Comparison of ENCODE assay signal across 11 cellular contexts in genomic region chr15:30984542-30984941, GRCh38. TPM values are rescaled to one million over a fixed set of nuclear protein-coding genes. Genes with fewer than 3 reads are reported as not detected.
DNase-seq lines count a peak whose midpoint lies in the region; ATAC-seq, FAIRE-seq and TF ChIP-seq lines count a peak whose summit lies in the region.
"Had no signal": no experiment of that assay in that cellular context is flagged by ENCODE, and none has a peak within 500 bp of the region (broad histone marks: within the 10 kb centered on the region; RNA-seq: fewer than 3 reads in every experiment).

No MANE protein-coding gene starts in this region.

- H3K9me3 Mint-ChIP-seq in CD8-positive, alpha-beta memory T cell, result no peaks in the 10 kb centered on the region
- H3K9me3 Mint-ChIP-seq: activated CD4-positive, alpha-beta T cell treated with anti-CD3 and anti-CD28 coated beads, Interleukin-2, amount 10 ng/mL, durations not matched to agents 24 days and 14 days had no signal

- no peak overlapping the region for H4K91ac ChIP-seq in trophoblast cell (ENCODE audit: low read depth, low read length)

- no peak for TF ChIP-seq POLR2A in endothelial cell of umbilical vein (IDR thresholded peaks at IDR 0.05; ENCODE audit: low read depth, low read length)

- no peaks in the 10 kb centered on the region for H3K9me1 ChIP-seq in endothelial cell of umbilical vein (replicated peaks; ENCODE audit: control insufficient read depth, extremely low read depth, insufficient read depth, low read length)

- no peak overlapping the region for H3K14ac ChIP-seq in trophoblast cell (ENCODE audit: low read length)

- no peak for FAIRE-seq in endothelial cell of umbilical vein (lab: Jason Lieb, UNC)
- FAIRE-seq: bronchial epithelial cell had no signal

- dilution Hi-C loops in endothelial cell of umbilical vein (cut with MboI; ENCODE audit: extremely low pct_ligation_motif_present, low sequenced_read_pairs), result no loop called here

- H2BK120ac ChIP-seq in trophoblast cell (ENCODE audit: insufficient read depth, low read length, poor library complexity), result no peak overlapping the region

- no peak overlapping the region for H4K8ac ChIP-seq in trophoblast cell (ENCODE audit: low read depth, low read length)

- POLR2A ChIA-PET in CD8-positive, alpha-beta memory T cell (lab: Charles Lee), result interaction anchor here (0.5 kb wide), 1 partner anchor 40 kb away, joined by 4 read pairs; no protein-coding TSS in a partner anchor
- POLR2A ChIA-PET in endothelial cell of umbilical vein (lab: Charles Lee), result interaction anchor here (0.7 to 1.5 kb wide), 4 partner anchors 11 to 144 kb away, joined by 3 to 4 read pairs (median 4); no protein-coding TSS in a partner anchor

- H3K27ac ChIP-seq in CD8-positive, alpha-beta memory T cell (ENCODE audit: low read depth, low read length), result no peak overlapping the region
- no peak overlapping the region for H3K27ac ChIP-seq in endothelial cell of umbilical vein (ENCODE audit: insufficient read depth, low read depth, low read length)
- H3K27ac ChIP-seq in trophoblast cell (ENCODE audit: low read depth, low read length), result no peak overlapping the region

- no peak overlapping the region for H3K9ac ChIP-seq in endothelial cell of umbilical vein (replicated peaks; ENCODE audit: extremely low read depth, insufficient read depth, low read length)
- H3K9ac ChIP-seq in trophoblast cell (ENCODE audit: low read length), result no peak overlapping the region

- intact Hi-C loops in endothelial cell of umbilical vein (cut with micrococcal nuclease), result loop anchor here (2.0 kb wide), 1 partner anchor 26 kb away; no protein-coding TSS in a partner anchor

- ATAC-seq in GM18502 (IDR thresholded peaks at IDR 0.05; ENCODE audit: poor library complexity, unreplicated experiment), result no peak
- no peak for ATAC-seq in GM21390 (IDR thresholded peaks at IDR 0.05; ENCODE audit: unreplicated experiment)

- TF ChIP-seq CTCF in LNCaP clone FGC (IDR thresholded peaks at IDR 0.05; ENCODE audit: control insufficient read depth, extremely low read depth, insufficient read depth) (no peak), endothelial cell of umbilical vein (IDR thresholded peaks at IDR 0.05; ENCODE audit: extremely low read depth in 1 of 2, insufficient read depth in 1 of 2, low read depth in 1 of 2, low read length in 2 of 2) (no peak)

- CTCF ChIA-PET in CD8-positive, alpha-beta memory T cell (lab: Charles Lee), result interaction anchor here (1.0 kb wide), 1 partner anchor 22 kb away, joined by 3 read pairs; no protein-coding TSS in a partner anchor
- CTCF ChIA-PET in endothelial cell of umbilical vein (lab: Charles Lee), result interaction anchor here (1.0 to 13.6 kb wide), 8 partner anchors 10 to 144 kb away, joined by 3 to 175 read pairs (median 4); no protein-coding TSS in a partner anchor

- H4K20me1 ChIP-seq in endothelial cell of umbilical vein (replicated peaks; ENCODE audit: control insufficient read depth, extremely low read depth, insufficient read depth, low read length), result peaks cover 3% of the 10 kb centered on the region

- no peak overlapping the region for H3K23ac ChIP-seq in trophoblast cell (ENCODE audit: low read length)

- H3K4me3 ChIP-seq in CD8-positive, alpha-beta memory T cell (ENCODE audit: low read length), result no peak overlapping the region
- 0 out of 2 replicates have a peak overlapping the region, but pooled peaks have one; percentile 9 for H3K4me3 ChIP-seq in LNCaP clone FGC (ENCODE audit: low read depth, low read length)
- H3K4me3 ChIP-seq in endothelial cell of umbilical vein (replicated peaks in 1 of 3; ENCODE audit: insufficient read depth in 1 of 3, low read depth in 1 of 3, low read length in 3 of 3), result peak overlapping the region in 2 of 3 experiments; percentile 19 to 42
- no peak overlapping the region for H3K4me3 ChIP-seq in trophoblast cell (ENCODE audit: low read depth, low read length)

- no peak overlapping the region for H4K12ac ChIP-seq in trophoblast cell (ENCODE audit: low read depth, low read length)

- peaks cover 0 to 75% (median 21%) of the 10 kb centered on the region in 3 donors for H3K36me3 Mint-ChIP-seq in CD8-positive, alpha-beta memory T cell

- peaks cover 1% of the 10 kb centered on the region for H3K79me1 ChIP-seq in trophoblast cell (ENCODE audit: low read length)

- H2AK5ac ChIP-seq in trophoblast cell (ENCODE audit: low read length), result no peak overlapping the region

- H3K18ac ChIP-seq in trophoblast cell (ENCODE audit: low read length), result no peak overlapping the region

- H2AFZ ChIP-seq in endothelial cell of umbilical vein (ENCODE audit: low read depth, low read length) (no peak overlapping the region), trophoblast cell (ENCODE audit: insufficient read depth, low read length, poor library complexity) (no peak overlapping the region)

- H3K4me3 Mint-ChIP-seq in CD8-positive, alpha-beta memory T cell, result peak overlapping the region in 4 of 7 donors; percentile 1 to 38 (median 14)
- H3K4me3 Mint-ChIP-seq: activated CD4-positive, alpha-beta T cell treated with anti-CD3 and anti-CD28 coated beads, Interleukin-2, amount 10 ng/mL, durations not matched to agents 24 days and 14 days had no signal

- no peaks in the 10 kb centered on the region for H3K9me3 ChIP-seq in CD8-positive, alpha-beta memory T cell (ENCODE audit: low read length)
- no peaks in the 10 kb centered on the region for H3K9me3 ChIP-seq in endothelial cell of umbilical vein (replicated peaks; ENCODE audit: control insufficient read depth, insufficient read depth, low read length)
- H3K9me3 ChIP-seq in trophoblast cell (ENCODE audit: insufficient read depth, low read depth, low read length), result no peaks in the 10 kb centered on the region

- peak overlapping the region in 1 of 8 donors; percentile 6 for H3K27ac Mint-ChIP-seq in CD8-positive, alpha-beta memory T cell
- H3K27ac Mint-ChIP-seq: activated CD4-positive, alpha-beta T cell treated with anti-CD3 and anti-CD28 coated beads, Interleukin-2, amount 10 ng/mL, durations not matched to agents 24 days and 14 days had no signal

- H3K4me1 ChIP-seq in CD8-positive, alpha-beta memory T cell (ENCODE audit: insufficient read depth, low read length), result peaks cover 35% of the 10 kb centered on the region
- peaks cover 60% of the 10 kb centered on the region for H3K4me1 ChIP-seq in endothelial cell of umbilical vein (ENCODE audit: control insufficient read depth, extremely low read depth, insufficient read depth, low read length)
- peaks cover 5 to 18% of the 10 kb centered on the region in 2 experiments for H3K4me1 ChIP-seq in trophoblast cell (ENCODE audit: control insufficient read depth in 1 of 2, insufficient read depth in 2 of 2, low read length in 2 of 2)

- no peak overlapping the region for H2BK12ac ChIP-seq in trophoblast cell (ENCODE audit: low read length)

- no peak overlapping the region for H2BK5ac ChIP-seq in trophoblast cell (ENCODE audit: low read depth, low read length, poor library complexity)

- WGBS in trophoblast cell (ENCODE audit: extremely low coverage, insufficient coverage, insufficient read length), result no CpG with 5 or more reads among the region's 6 CpGs

- DNase-seq in CD8-positive, alpha-beta memory T cell, result no peak
- no peak for DNase-seq in LNCaP clone FGC (ENCODE audit: low read depth)
- peak; percentile 49 for DNase-seq in endothelial cell of umbilical vein (ENCODE audit: low read depth, low spot score)
- DNase-seq in trophoblast cell, result peak in 1 of 2 donors; percentile 53
- no peak for DNase-seq in OCI-M2 (lab: John Stamatoyannopoulos, UW; ENCODE audit: unreplicated experiment)
- DNase-seq in effector CD4-positive, alpha-beta T cell, result no peak
- DNase-seq: activated CD4-positive, alpha-beta T cell treated with anti-CD3 and anti-CD28 coated beads, Interleukin-2, amount 10 ng/mL, durations not matched to agents 24 days and 14 days; NCI-H524 treated with DMSO at 0.1 percent for 48 hours had no signal

- no peaks in the 10 kb centered on the region for H3K27me3 ChIP-seq in CD8-positive, alpha-beta memory T cell (ENCODE audit: insufficient read depth, low read length, poor library complexity, severe bottlenecking)
- no peaks in the 10 kb centered on the region for H3K27me3 ChIP-seq in endothelial cell of umbilical vein (ENCODE audit: control insufficient read depth in 2 of 2, insufficient read depth in 2 of 2, low read length in 2 of 2)
- no peaks in the 10 kb centered on the region for H3K27me3 ChIP-seq in trophoblast cell (ENCODE audit: insufficient read depth, low read length)

- peak overlapping the region; percentile 44 for H3K4ac ChIP-seq in trophoblast cell (ENCODE audit: low read depth, low read length)

- peaks cover 81% of the 10 kb centered on the region for H3K79me2 ChIP-seq in endothelial cell of umbilical vein (ENCODE audit: control insufficient read depth, insufficient read depth, low read length)
- peaks cover 8% of the 10 kb centered on the region for H3K79me2 ChIP-seq in trophoblast cell (ENCODE audit: control insufficient read depth, insufficient read depth, low read length, poor library complexity)

- no TSS peak for BruUV-seq in endothelial cell of umbilical vein (replicated peaks; lab: Mats Ljungman, UMichigan)

- H3K4me2 ChIP-seq in endothelial cell of umbilical vein (ENCODE audit: insufficient read depth, low read length) (peak overlapping the region; percentile 77), trophoblast cell (ENCODE audit: low read length) (no peak overlapping the region)

- H3K36me3 ChIP-seq in CD8-positive, alpha-beta memory T cell (ENCODE audit: insufficient read depth, low read length), result peaks cover 7% of the 10 kb centered on the region
- peaks cover 18 to 27% of the 10 kb centered on the region in 2 experiments for H3K36me3 ChIP-seq in endothelial cell of umbilical vein (ENCODE audit: control insufficient read depth in 2 of 2, extremely low read depth in 1 of 2, insufficient read depth in 2 of 2, low read length in 2 of 2)
- H3K36me3 ChIP-seq in trophoblast cell (ENCODE audit: control insufficient read depth in 1 of 2, insufficient read depth in 2 of 2, low read length in 2 of 2), result peaks cover 9 to 16% of the 10 kb centered on the region in 2 experiments

- peaks cover 62 to 85% (median 77%) of the 10 kb centered on the region in 3 donors for H3K4me1 Mint-ChIP-seq in CD8-positive, alpha-beta memory T cell

- no peaks in the 10 kb centered on the region for H3K27me3 Mint-ChIP-seq in CD8-positive, alpha-beta memory T cell
- H3K27me3 Mint-ChIP-seq: activated CD4-positive, alpha-beta T cell treated with anti-CD3 and anti-CD28 coated beads, Interleukin-2, amount 10 ng/mL, durations not matched to agents 24 days and 14 days had no signal

RNA-seq across cellular contexts. Expression of gene MTMR10, which starts 6.9 kb away (rescaled TPM):
- total RNA-seq in CD8-positive, alpha-beta memory T cell, result 10 to 100 TPM; 17.3 to 18.0 TPM
- 9.6 TPM for polyA plus RNA-seq in CD8-positive, alpha-beta memory T cell
- 65.5 and 88.5 TPM in 2 replicates for total RNA-seq in endothelial cell of umbilical vein
- polyA plus RNA-seq in endothelial cell of umbilical vein, result 41.7 and 48.3 TPM in 2 replicates
- polyA plus RNA-seq in endothelial cell of umbilical vein (2011; cell fraction: cytosol; rRNA removed), result 37.8 and 43.6 TPM in 2 replicates
- 167 and 171 TPM in 2 replicates for polyA plus RNA-seq in endothelial cell of umbilical vein (2011; cell fraction: nucleus; rRNA removed)
- 22.8 and 28.8 TPM in 2 replicates for polyA plus RNA-seq in endothelial cell of umbilical vein (2012)
- 114 and 120 TPM in 2 replicates for polyA minus RNA-seq in endothelial cell of umbilical vein
- 4.7 TPM for polyA minus RNA-seq in endothelial cell of umbilical vein (2011; cell fraction: cytosol; rRNA and poly(A)+ RNA removed)
- 329 and 332 TPM in 2 replicates for polyA minus RNA-seq in endothelial cell of umbilical vein (2011; cell fraction: nucleus; rRNA and poly(A)+ RNA removed)
- polyA plus RNA-seq in trophoblast cell (2013), result 33.5 and 34.1 TPM in 2 replicates

Comparison
In these comparisons a context has a peak if more than half of its experiments do, and no peak if none do; other contexts are left out.
1. H3K4me3 ChIP-seq: peak in LNCaP clone FGC (single experiment) and endothelial cell of umbilical vein (2 of 3); none in CD8-positive, alpha-beta memory T cell (single experiment) and trophoblast cell (single experiment).